25 cellular contexts compared by ENCODE assay signal in genomic region chr2:66957677-66958076, GRCh38.
"Had no signal": no experiment of that assay in that cellular context is flagged by ENCODE, and none has a peak within 500 bp of the region (broad histone marks: within the 10 kb centered on the region; RNA-seq: fewer than 3 reads in every experiment).

No MANE protein-coding gene starts in this region.

- H3K4me1 ChIP-seq: ascending aorta, breast epithelium, colonic mucosa had no signal

- H3K4me3 ChIP-seq: ascending aorta, breast epithelium, cardiac muscle cell, colonic mucosa had no signal

- ATAC-seq: activated CD4-positive, alpha-beta T cell treated with anti-CD3 and anti-CD28 coated beads for 36 hours; activated naive CD4-positive, alpha-beta T cell treated with anti-CD3 and anti-CD28 coated beads, Interleukin-2, amount 50 U/mL, for 72 hours; activated T-cell treated with anti-CD3 and anti-CD28 coated beads, Interleukin-2, amount 50 U/mL, for 72 hours; T-helper 17 cell had no signal

- H3K27me3 ChIP-seq: ascending aorta, breast epithelium, cardiac muscle cell, colonic mucosa had no signal

- DNase-seq: activated CD4-positive, alpha-beta memory T cell treated with anti-CD3 and anti-CD28 coated beads, Interleukin-2, amount 10 ng/mL, durations not matched to agents 7 days and 5 days; activated CD4-positive, alpha-beta T cell treated with anti-CD3 and anti-CD28 coated beads for 36 hours; activated CD4-positive, alpha-beta T cell treated with anti-CD3 and anti-CD28 coated beads, Interleukin-2, amount 10 ng/mL, durations not matched to agents 24 days and 14 days; activated CD4-positive, CD25-positive, alpha-beta regulatory T cell; activated CD4-positive, CD25-positive, alpha-beta regulatory T cell treated with anti-CD3 and anti-CD28 coated beads, Interleukin-2, amount 50 U/mL, for 72 hours; activated CD8-positive, alpha-beta memory T cell treated with anti-CD3 and anti-CD28 coated beads, Interleukin-2, amount 50 U/mL, for 48 hours; activated gamma-delta T cell; activated naive CD4-positive, alpha-beta T cell; activated naive CD4-positive, alpha-beta T cell treated with anti-CD3 and anti-CD28 coated beads, Interleukin-2, amount 10 ng/mL, durations not matched to agents 7 days and 5 days; activated naive CD8-positive, alpha-beta T cell treated with anti-CD3 and anti-CD28 coated beads, Interleukin-2, amount 10 ng/mL, durations not matched to agents 7 days and 5 days; activated T-cell treated with anti-CD3 and anti-CD28 coated beads for 4 hours; activated T-cell treated with anti-CD3 and anti-CD28 coated beads, Interleukin-2, amount 50 U/mL, for 24 hours; activated T-cell treated with anti-CD3 and anti-CD28 coated beads, Interleukin-2, amount 50 U/mL, for 72 hours; central memory CD4-positive, alpha-beta T cell; cerebellar nuclear complex; colonic mucosa; effector CD8-positive, alpha-beta T cell; head of caudate nucleus; T-helper 1 cell; T-helper 17 cell had no signal

- H3K27ac ChIP-seq: ascending aorta, breast epithelium, cardiac muscle cell, colonic mucosa, epithelial cell of prostate had no signal

- H3K9me3 ChIP-seq: ascending aorta, breast epithelium, colonic mucosa had no signal

- H3K36me3 ChIP-seq: ascending aorta, breast epithelium, cardiac muscle cell, colonic mucosa had no signal
